ENCODE assay signal across 8 cellular contexts in genomic region chr5:159098285-159099048, GRCh38. TPM values are rescaled to one million over a fixed set of nuclear protein-coding genes. Genes with fewer than 3 reads are reported as not detected.
DNase-seq lines count a peak whose midpoint lies in the region; ATAC-seq and TF ChIP-seq lines count a peak whose summit lies in the region.

No MANE protein-coding gene starts in this region.

- no peaks in the 10 kb centered on the region for H3K9me2 ChIP-seq in Loucy (replicated peaks; ENCODE audit: low read depth, low read length)

- H3K9me3 ChIP-seq in Loucy (ENCODE audit: insufficient read depth, low read depth, low read length) (no peaks in the 10 kb centered on the region), duodenal mucosa (ENCODE audit: control insufficient read depth in 1 of 2, low read length in 2 of 2) (no peaks in the 10 kb centered on the region), neural progenitor cell (ENCODE audit: low read depth) (no peaks in the 10 kb centered on the region)

- peaks cover 69% of the 10 kb centered on the region for H3K79me2 ChIP-seq in Loucy (ENCODE audit: insufficient read depth, low read length)
- H3K79me2 ChIP-seq in neural progenitor cell (ENCODE audit: low read depth), result no peaks in the 10 kb centered on the region

- H3K36me3 ChIP-seq in BJ (ENCODE audit: control insufficient read depth, insufficient read depth, low read length) (no peaks in the 10 kb centered on the region), Loucy (ENCODE audit: insufficient read depth, low read length) (no peaks in the 10 kb centered on the region), duodenal mucosa (ENCODE audit: control insufficient read depth in 1 of 2, insufficient read depth in 2 of 2, low read length in 2 of 2) (no peaks in the 10 kb centered on the region), neural progenitor cell (no peaks in the 10 kb centered on the region)

- ATAC-seq in HG02885 (IDR thresholded peaks at IDR 0.05; ENCODE audit: poor library complexity, unreplicated experiment) (no peak), HG02571 (IDR thresholded peaks at IDR 0.05; ENCODE audit: unreplicated experiment) (no peak)

- H4K20me1 ChIP-seq in Loucy (ENCODE audit: insufficient read depth, low read length, poor library complexity, severe bottlenecking), result no peaks in the 10 kb centered on the region
- H4K20me1 ChIP-seq in neural progenitor cell (ENCODE audit: low read depth), result peaks cover 46% of the 10 kb centered on the region

- H3K27ac Mint-ChIP-seq in neural progenitor cell, result peak overlapping the region; percentile 12

- peak overlapping the region; percentile 86 for H3K4me3 Mint-ChIP-seq in neural progenitor cell

- CTCF ChIA-PET in BJ (lab: Yijun Ruan, JAX), result interaction anchor here (1.0 to 1.2 kb wide), 2 partner anchors 8 to 403 kb away, joined by 3 to 5 read pairs; no protein-coding TSS in a partner anchor

- no peak for TF ChIP-seq CTCF in BJ (IDR thresholded peaks at IDR 0.05; ENCODE audit: insufficient read depth, low read depth, low read length)
- TF ChIP-seq CTCF in Loucy (conservative IDR thresholded peaks at IDR 0.05; ENCODE audit: low read length), result no peak
- no peak for TF ChIP-seq CTCF in neural progenitor cell (IDR thresholded peaks at IDR 0.05)

- peaks cover 5% of the 10 kb centered on the region for H3K27me3 ChIP-seq in BJ (ENCODE audit: control insufficient read depth, insufficient read depth, low read length)
- no peaks in the 10 kb centered on the region for H3K27me3 ChIP-seq in Loucy (ENCODE audit: insufficient read depth, low read length, poor library complexity, severe bottlenecking)
- H3K27me3 ChIP-seq in duodenal mucosa (ENCODE audit: control insufficient read depth in 1 of 2, insufficient read depth in 2 of 2, low read length in 2 of 2), result peaks cover 51 to 69% of the 10 kb centered on the region in 2 donors
- peaks cover 92% of the 10 kb centered on the region for H3K27me3 ChIP-seq in neural progenitor cell

- H3K4me1 Mint-ChIP-seq in neural progenitor cell, result peaks cover 55% of the 10 kb centered on the region

- POLR2A ChIA-PET in BJ (lab: Charles Lee), result no interaction called here

- H2AFZ ChIP-seq in Loucy (ENCODE audit: low read length), result no peak overlapping the region
- peak overlapping the region; percentile 81 for H2AFZ ChIP-seq in neural progenitor cell (replicated peaks)

- H3K27ac ChIP-seq in duodenal mucosa (ENCODE audit: low read depth, low read length), result peak overlapping the region; percentile 42
- H3K27ac ChIP-seq in neural progenitor cell, result no peak overlapping the region

- H3K4me3 ChIP-seq in BJ (ENCODE audit: low read depth, low read length) (peak overlapping the region; percentile 61), Loucy (ENCODE audit: low read length, poor library complexity, severe bottlenecking) (peak overlapping the region; percentile 92), duodenal mucosa (ENCODE audit: low read depth in 1 of 2, low read length in 2 of 2) (peak overlapping the region; percentile 45 to 66), neural progenitor cell (peak overlapping the region; percentile 57)

- no peaks in the 10 kb centered on the region for H3K36me3 Mint-ChIP-seq in neural progenitor cell

- H3K27me3 Mint-ChIP-seq in neural progenitor cell (ENCODE audit: insufficient read depth, low read depth), result peaks cover 35% of the 10 kb centered on the region

- H3K4me2 ChIP-seq in Loucy (ENCODE audit: low read depth, low read length, poor library complexity, severe bottlenecking), result peak overlapping the region; percentile 99
- peak overlapping the region; percentile 98 for H3K4me2 ChIP-seq in neural progenitor cell

- no peaks in the 10 kb centered on the region for H3F3A ChIP-seq in Loucy (ENCODE audit: low read depth)
- H3F3A ChIP-seq in neural progenitor cell (ENCODE audit: low read depth), result peaks cover 49% of the 10 kb centered on the region

- H3K4me1 ChIP-seq in Loucy (ENCODE audit: insufficient read depth, low read length, poor library complexity, severe bottlenecking) (peaks cover 34% of the 10 kb centered on the region), duodenal mucosa (ENCODE audit: control insufficient read depth in 1 of 2, insufficient read depth in 2 of 2, low read length in 2 of 2) (peaks cover 0 to 13% of the 10 kb centered on the region in 2 donors), neural progenitor cell (peaks cover 40% of the 10 kb centered on the region)

- H3K9ac ChIP-seq in Loucy (ENCODE audit: low read depth, low read length, poor library complexity, severe bottlenecking), result peak overlapping the region; percentile 93
- peak overlapping the region; percentile 12 to 25 for H3K9ac ChIP-seq in duodenal mucosa (ENCODE audit: low read depth in 1 of 2, low read length in 2 of 2)
- H3K9ac ChIP-seq in neural progenitor cell, result no peak overlapping the region

- H3K9me3 Mint-ChIP-seq in neural progenitor cell, result no peaks in the 10 kb centered on the region

- no peak for DNase-seq in BJ (ENCODE audit: low read depth)
- DNase-seq in neural progenitor cell (ENCODE audit: low spot score), result no peak
- DNase-seq in NCI-H2227 treated with DMSO at 0.1 percent for 48 hours (lab: John Stamatoyannopoulos, UW), result no peak
- no peak for DNase-seq in SKM-1 (lab: John Stamatoyannopoulos, UW; ENCODE audit: unreplicated experiment)

RNA-seq across cellular contexts. Expression of gene EBF1, which starts 1.2 kb away (rescaled TPM):
- polyA plus RNA-seq in BJ (2011; rRNA removed), result 1.7 and 2.7 TPM in 2 replicates
- polyA minus RNA-seq in BJ (2011; rRNA and poly(A)+ RNA removed), result 4.1 and 5.5 TPM in 2 replicates
- total RNA-seq in neural progenitor cell (ENCODE audit: low replicate concordance), result 0.19 and 0.56 TPM in 2 replicates
